In genomic region chr5:131209506-131210191, GRCh38 we compare ENCODE assay signal across 9 cellular contexts. TPM values are rescaled to one million over a fixed set of nuclear protein-coding genes. Genes with fewer than 3 reads are reported as not detected.
DNase-seq lines count a peak whose midpoint lies in the region; ATAC-seq and TF ChIP-seq lines count a peak whose summit lies in the region.
"Had no signal": no experiment of that assay in that cellular context is flagged by ENCODE, and none has a peak within 500 bp of the region (broad histone marks: within the 10 kb centered on the region; RNA-seq: fewer than 3 reads in every experiment).

No MANE protein-coding gene starts in this region.

- H3K4me1 Mint-ChIP-seq in natural killer cell: peaks cover 31 to 36% of the 10 kb centered on the region in 2 donors

- H3K36me3 ChIP-seq in tibial nerve (no peaks in the 10 kb centered on the region), esophagus squamous epithelium (no peaks in the 10 kb centered on the region)

- WGBS in tibial nerve, 2 donors: 51 to 55% methylated on average over 6 of the region's 6 CpGs
- WGBS in esophagus squamous epithelium, 2 donors: 31 to 45% methylated on average over 6 of the region's 6 CpGs

- H3K9me3 ChIP-seq in tibial nerve (no peaks in the 10 kb centered on the region), esophagus squamous epithelium (no peaks in the 10 kb centered on the region)
- H3K9me3 ChIP-seq: A549 had no signal

- peak overlapping the region in 1 of 4 donors; percentile 29 for H3K27ac ChIP-seq in tibial nerve
- H3K27ac ChIP-seq in esophagus squamous epithelium: no peak overlapping the region
- H3K27ac ChIP-seq: A549 had no signal

- no peak for TF ChIP-seq EP300 in tibial nerve (IDR thresholded peaks at IDR 0.05)

- DNase-seq in NCI-H146 (lab: John Stamatoyannopoulos, UW): peak; percentile 26
- no peak for DNase-seq in NCI-H146 treated with DMSO at 0.1 percent for 48 hours (lab: John Stamatoyannopoulos, UW; ENCODE audit: unreplicated experiment)
- peak; percentile 37 for DNase-seq in NCI-H345 treated with DMSO at 0.1 percent for 48 hours (lab: John Stamatoyannopoulos, UW; ENCODE audit: unreplicated experiment)
- DNase-seq in activated T-cell treated with anti-CD3 and anti-CD28 coated beads for 4 hours: peak; percentile 27
- peak; percentile 43 for DNase-seq in natural killer cell
- DNase-seq in tibial nerve (ENCODE audit: low spot score in 2 of 2): no peak
- no peak for DNase-seq in esophagus squamous epithelium (lab: John Stamatoyannopoulos, UW)

- TF ChIP-seq POLR2A in tibial nerve (IDR thresholded peaks at IDR 0.05) (no peak), esophagus squamous epithelium (IDR thresholded peaks at IDR 0.05) (no peak)

- H3K27me3 Mint-ChIP-seq in natural killer cell (ENCODE audit: low read depth in 2 of 2): no peaks in the 10 kb centered on the region

- H3K4me3 Mint-ChIP-seq in natural killer cell: peak overlapping the region; percentile 77

- H3K27ac Mint-ChIP-seq in natural killer cell: peak overlapping the region; percentile 89 to 92

- H3K4me3 ChIP-seq in tibial nerve (no peak overlapping the region), esophagus squamous epithelium (no peak overlapping the region)
- H3K4me3 ChIP-seq: A549 had no signal

- H3K4me1 ChIP-seq in tibial nerve: no peaks in the 10 kb centered on the region
- peaks cover 0 to 5% (median 0%) of the 10 kb centered on the region in 3 donors for H3K4me1 ChIP-seq in esophagus squamous epithelium
- H3K4me1 ChIP-seq: A549 had no signal

- intact Hi-C loops in natural killer cell (cut with micrococcal nuclease): loop anchor here (1.0 to 5.0 kb wide), 4 partner anchors 39 to 173 kb away; partner anchors contain the start of gene LYRM7
- intact Hi-C loops in esophagus squamous epithelium (cut with DNase I): no loop called here

- H3K27me3 ChIP-seq in tibial nerve (no peaks in the 10 kb centered on the region), esophagus squamous epithelium (no peaks in the 10 kb centered on the region)

- no peaks in the 10 kb centered on the region for H3K36me3 Mint-ChIP-seq in natural killer cell

- ATAC-seq in HG03025 (IDR thresholded peaks at IDR 0.05; ENCODE audit: low FRiP score, unreplicated experiment) (peak; percentile 92), natural killer cell (peak; percentile 88 to 98 (median 97))

- TF ChIP-seq CTCF in natural killer cell (IDR thresholded peaks at IDR 0.05): no peak
- no peak for TF ChIP-seq CTCF in tibial nerve (IDR thresholded peaks at IDR 0.05)
- no peak for TF ChIP-seq CTCF in esophagus squamous epithelium (IDR thresholded peaks at IDR 0.05)

- H3K9me3 Mint-ChIP-seq in natural killer cell: no peaks in the 10 kb centered on the region

RNA-seq across cellular contexts. Expression of gene LYRM7, which starts 38.9 kb away (rescaled TPM):
- 1 to 10 TPM; 7.4 to 9.7 (median 7.6) TPM for total RNA-seq in natural killer cell
- total RNA-seq in tibial nerve: 10 to 100 TPM in 1 of 4 donors, 1 to 10 TPM in 3; 6.3 to 10.1 (median 8.3) TPM
- total RNA-seq in esophagus squamous epithelium: 1 to 10 TPM; 4.1 to 9.3 (median 6.4) TPM

RNA-seq across cellular contexts. Expression of gene HINT1, which starts 44.6 kb away (rescaled TPM):
- total RNA-seq in natural killer cell (100 to 1,000 TPM; 125 to 130 (median 129) TPM), tibial nerve (100 to 1,000 TPM; 130 to 160 (median 153) TPM), esophagus squamous epithelium (100 to 1,000 TPM in 3 of 4 donors, 10 to 100 TPM in 1; 65.0 to 241 (median 207) TPM)

RNA-seq across cellular contexts. Expression of gene CDC42SE2, which starts 54.2 kb away (rescaled TPM):
- 100 to 1,000 TPM; 140 to 183 (median 166) TPM for total RNA-seq in natural killer cell
- total RNA-seq in tibial nerve: 10 to 100 TPM; 23.1 to 31.8 (median 28.0) TPM
- 10 to 100 TPM; 10.4 to 28.4 (median 22.1) TPM for total RNA-seq in esophagus squamous epithelium

Comparison
In these comparisons a context has a peak if more than half of its experiments do, and no peak if none do; other contexts are left out.
1. DNase-seq: peak in NCI-H146 (single experiment), NCI-H345 treated with DMSO at 0.1 percent for 48 hours (single experiment), activated T-cell treated with anti-CD3 and anti-CD28 coated beads for 4 hours (single experiment) and natural killer cell (single experiment); none in NCI-H146 treated with DMSO at 0.1 percent for 48 hours (single experiment), tibial nerve (0 of 2) and esophagus squamous epithelium (single experiment).
2. RNA of gene CDC42SE2, which starts 54.2 kb away (total RNA-seq): 140 to 183 TPM in natural killer cell; 23.1 to 31.8 TPM in tibial nerve and 10.4 to 28.4 TPM in esophagus squamous epithelium; every median in the first group is over 4 times any median in the second.